Comparison of ENCODE assay signal across 8 cellular contexts in genomic region chr3:56917740-56918568, GRCh38.
DNase-seq lines count a peak whose midpoint lies in the region; ATAC-seq and TF ChIP-seq lines count a peak whose summit lies in the region.

No MANE protein-coding gene starts in this region.

- H3K9me3 Mint-ChIP-seq in activated naive CD8-positive, alpha-beta T cell treated with anti-CD3 and anti-CD28 coated beads for 36 hours, result peaks cover 3% of the 10 kb centered on the region
- no peaks in the 10 kb centered on the region for H3K9me3 Mint-ChIP-seq in stimulated activated naive CD8-positive, alpha-beta T cell treated with anti-CD3 and anti-CD28 coated beads, Interleukin-15, amount 100 ng/mL, for 72 hours

- intact Hi-C loops in PC-9 (cut with micrococcal nuclease; ENCODE audit: unreplicated experiment) (no loop called here), PC-3 (cut with micrococcal nuclease) (no loop called here)

- no peak overlapping the region for H3K9ac ChIP-seq in PC-3 (ENCODE audit: low read length)

- H2AFZ ChIP-seq in PC-9, result no peak overlapping the region
- no peak overlapping the region for H2AFZ ChIP-seq in PC-3 (ENCODE audit: low read length)

- H3K27me3 ChIP-seq in PC-9 (ENCODE audit: insufficient read depth, low read depth), result no peaks in the 10 kb centered on the region
- no peaks in the 10 kb centered on the region for H3K27me3 ChIP-seq in PC-3 (ENCODE audit: low read length)

- TF ChIP-seq CTCF in PC-9 (conservative IDR thresholded peaks at IDR 0.05), result no peak
- no peak for TF ChIP-seq CTCF in PC-3 (conservative IDR thresholded peaks at IDR 0.05; ENCODE audit: low read depth, low read length)

- H3K4me3 Mint-ChIP-seq in activated naive CD8-positive, alpha-beta T cell treated with anti-CD3 and anti-CD28 coated beads for 36 hours, result peak overlapping the region; percentile 7
- H3K4me3 Mint-ChIP-seq in stimulated activated naive CD8-positive, alpha-beta T cell treated with anti-CD3 and anti-CD28 coated beads, Interleukin-15, amount 100 ng/mL, for 72 hours, result peak overlapping the region; percentile 89 to 96

- H3K9me2 ChIP-seq in PC-9 (ENCODE audit: insufficient read depth) (no peaks in the 10 kb centered on the region), PC-3 (replicated peaks; ENCODE audit: low read length) (no peaks in the 10 kb centered on the region)

- H3K27me3 Mint-ChIP-seq in activated naive CD8-positive, alpha-beta T cell treated with anti-CD3 and anti-CD28 coated beads for 36 hours, result no peaks in the 10 kb centered on the region
- no peaks in the 10 kb centered on the region for H3K27me3 Mint-ChIP-seq in stimulated activated naive CD8-positive, alpha-beta T cell treated with anti-CD3 and anti-CD28 coated beads, Interleukin-15, amount 100 ng/mL, for 72 hours

- POLR2A ChIA-PET in PC-9 (lab: Charles Lee; ENCODE audit: unreplicated experiment), result no interaction called here
- POLR2A ChIA-PET in PC-3 (lab: Charles Lee; ENCODE audit: unreplicated experiment), result no interaction called here

- peaks cover 14% of the 10 kb centered on the region for H3K36me3 Mint-ChIP-seq in activated naive CD8-positive, alpha-beta T cell treated with anti-CD3 and anti-CD28 coated beads for 36 hours

- no peak overlapping the region for H3K4me2 ChIP-seq in PC-9
- no peak overlapping the region for H3K4me2 ChIP-seq in PC-3 (ENCODE audit: low read length)

- H3K4me1 Mint-ChIP-seq in activated naive CD8-positive, alpha-beta T cell treated with anti-CD3 and anti-CD28 coated beads for 36 hours, result peaks cover 81% of the 10 kb centered on the region
- H3K4me1 Mint-ChIP-seq in stimulated activated naive CD8-positive, alpha-beta T cell treated with anti-CD3 and anti-CD28 coated beads, Interleukin-15, amount 100 ng/mL, for 72 hours, result peaks cover 93% of the 10 kb centered on the region

- no peaks in the 10 kb centered on the region for H3K79me2 ChIP-seq in PC-9 (ENCODE audit: low read depth)
- H3K79me2 ChIP-seq in PC-3 (ENCODE audit: low read length), result no peaks in the 10 kb centered on the region

- H3K4me1 ChIP-seq in PC-9 (replicated peaks; ENCODE audit: insufficient read depth) (no peaks in the 10 kb centered on the region), PC-3 (ENCODE audit: insufficient read depth, low read length) (no peaks in the 10 kb centered on the region)

- BruUV-seq in PC-9 (replicated peaks; lab: Mats Ljungman, UMichigan) (no TSS peak), PC-3 (replicated peaks; lab: Mats Ljungman, UMichigan) (no TSS peak)

- H3K27ac ChIP-seq in PC-9, result no peak overlapping the region
- no peak overlapping the region for H3K27ac ChIP-seq in PC-3 (ENCODE audit: low read length)

- H3K4me3 ChIP-seq in PC-9 (no peak overlapping the region), PC-3 (ENCODE audit: low read length) (no peak overlapping the region)

- H4K20me1 ChIP-seq in PC-9 (ENCODE audit: insufficient read depth) (no peaks in the 10 kb centered on the region), PC-3 (ENCODE audit: low read length) (no peaks in the 10 kb centered on the region)

- H3F3A ChIP-seq in PC-9 (ENCODE audit: insufficient read depth, low read depth) (no peaks in the 10 kb centered on the region), PC-3 (ENCODE audit: low read length, unreplicated experiment) (no peaks in the 10 kb centered on the region)

- ATAC-seq in GM18520 (IDR thresholded peaks at IDR 0.05; ENCODE audit: unreplicated experiment), result peak; percentile 76
- peak; percentile 62 for ATAC-seq in HG02642 (IDR thresholded peaks at IDR 0.05; ENCODE audit: poor library complexity, unreplicated experiment)
- peak; percentile 47 for ATAC-seq in stimulated activated naive CD8-positive, alpha-beta T cell treated with anti-CD3 and anti-CD28 coated beads, Interleukin-15, amount 100 ng/mL, for 72 hours
- no peak for ATAC-seq in PC-3

- peak; percentile 17 to 32 for DNase-seq in NCI-H187 (lab: John Stamatoyannopoulos, UW)
- peak; percentile 76 for DNase-seq in activated naive CD8-positive, alpha-beta T cell treated with anti-CD3 and anti-CD28 coated beads for 36 hours
- DNase-seq in stimulated activated naive CD8-positive, alpha-beta T cell treated with anti-CD3 and anti-CD28 coated beads, Interleukin-15, amount 100 ng/mL, for 72 hours, result peak; percentile 54 to 73
- DNase-seq in PC-9, result no peak
- no peak for DNase-seq in PC-3
- no peak for DNase-seq in NCI-H1694 treated with DMSO at 0.1 percent for 48 hours (lab: John Stamatoyannopoulos, UW)

- CTCF ChIA-PET in PC-9 (lab: Charles Lee) (no interaction called here), PC-3 (lab: Charles Lee) (no interaction called here)

- H3K9me3 ChIP-seq in PC-9 (ENCODE audit: insufficient read depth, low read depth), result no peaks in the 10 kb centered on the region
- H3K9me3 ChIP-seq in PC-3 (ENCODE audit: low read length), result no peaks in the 10 kb centered on the region

- H3K36me3 ChIP-seq in PC-9 (ENCODE audit: low read depth) (no peaks in the 10 kb centered on the region), PC-3 (ENCODE audit: low read depth, low read length) (no peaks in the 10 kb centered on the region)

- peak overlapping the region; percentile 98 for H3K27ac Mint-ChIP-seq in activated naive CD8-positive, alpha-beta T cell treated with anti-CD3 and anti-CD28 coated beads for 36 hours
- peak overlapping the region; percentile 39 to 77 for H3K27ac Mint-ChIP-seq in stimulated activated naive CD8-positive, alpha-beta T cell treated with anti-CD3 and anti-CD28 coated beads, Interleukin-15, amount 100 ng/mL, for 72 hours

Comparison
In these comparisons a context has a peak if more than half of its experiments do, and no peak if none do; other contexts are left out.
1. DNase-seq: peak in NCI-H187 (2 of 2), activated naive CD8-positive, alpha-beta T cell treated with anti-CD3 and anti-CD28 coated beads for 36 hours (single experiment) and stimulated activated naive CD8-positive, alpha-beta T cell treated with anti-CD3 and anti-CD28 coated beads, Interleukin-15, amount 100 ng/mL, for 72 hours (2 of 2); none in PC-9 (0 of 2), PC-3 (single experiment) and NCI-H1694 treated with DMSO at 0.1 percent for 48 hours (single experiment).